In genomic region chr5:95532415-95532814, GRCh38 we compare ENCODE assay signal across 21 cellular contexts. TPM values are rescaled to one million over a fixed set of nuclear protein-coding genes. Genes with fewer than 3 reads are reported as not detected.
DNase-seq lines count a peak whose midpoint lies in the region; ATAC-seq, FAIRE-seq and TF ChIP-seq lines count a peak whose summit lies in the region.
"Had no signal": no experiment of that assay in that cellular context is flagged by ENCODE, and none has a peak within 500 bp of the region (broad histone marks: within the 10 kb centered on the region; RNA-seq: fewer than 3 reads in every experiment).

No MANE protein-coding gene starts in this region.

- H3K79me2 ChIP-seq in GM23338 (replicated peaks; ENCODE audit: insufficient read depth), result no peaks in the 10 kb centered on the region
- no peaks in the 10 kb centered on the region for H3K79me2 ChIP-seq in GM12878 (ENCODE audit: control insufficient read depth, insufficient read depth, low read length)

- H3K4me3 Mint-ChIP-seq in GM23338, result peak overlapping the region; percentile 45
- H3K4me3 Mint-ChIP-seq in osteocyte (ENCODE audit: unreplicated experiment), result no peak overlapping the region
- H3K4me3 Mint-ChIP-seq: CD14-positive monocyte; CD4-positive, alpha-beta memory T cell; IgD-negative memory B cell had no signal

- TF ChIP-seq POLR2A in GM12878 (IDR thresholded peaks at IDR 0.05; ENCODE audit: low read depth, low read length), result no peak

- BruUV-seq in GM12878 (replicated peaks; lab: Mats Ljungman, UMichigan), result no TSS peak

- SMC1A ChIA-PET in GM12878 (lab: Charles Lee; ENCODE audit: uncharacterized antibody, unreplicated experiment), result interaction anchor here (0.6 to 1.5 kb wide), 5 partner anchors 9 to 359 kb away, joined by 3 read pairs; no protein-coding TSS in a partner anchor

- FAIRE-seq in GM12878 (lab: Jason Lieb, UNC), result peak; percentile 7
- FAIRE-seq: GM19239, HepG2 had no signal

- H3K4me1 ChIP-seq in GM23338 (ENCODE audit: insufficient read depth) (peaks cover 34% of the 10 kb centered on the region), HUES6 (ENCODE audit: control insufficient read depth, insufficient read depth, low read length) (peaks cover 29% of the 10 kb centered on the region), GM12878 (ENCODE audit: control insufficient read depth, insufficient read depth, low read length) (peaks cover 4% of the 10 kb centered on the region; the same call in 1 of the 2 replicates), mesenchymal stem cell (ENCODE audit: control insufficient read depth, insufficient read depth, low read depth, low read length) (no peaks in the 10 kb centered on the region)
- H3K4me1 ChIP-seq: BLaER1 had no signal

- no peak overlapping the region for H2BK5ac ChIP-seq in mesenchymal stem cell (ENCODE audit: low read depth, low read length, poor library complexity, severe bottlenecking)

- H3K23ac ChIP-seq in mesenchymal stem cell (ENCODE audit: low read length in 2 of 2), result no peak overlapping the region

- H4K91ac ChIP-seq in mesenchymal stem cell (ENCODE audit: low read length), result no peak overlapping the region

- no peak for TF ChIP-seq EP300 in GM12878 (IDR thresholded peaks at IDR 0.05; ENCODE audit: borderline replicate concordance in 1 of 2, control insufficient read depth in 1 of 2, low read depth in 2 of 2, low read length in 2 of 2)

- H2AFZ ChIP-seq in GM23338 (no peak overlapping the region), GM12878 (ENCODE audit: control insufficient read depth, low read depth, low read length) (no peak overlapping the region), mesenchymal stem cell (ENCODE audit: low read depth, low read length) (no peak overlapping the region)

- H3K9me3 Mint-ChIP-seq in GM23338 (no peaks in the 10 kb centered on the region), osteocyte (ENCODE audit: unreplicated experiment) (no peaks in the 10 kb centered on the region)
- H3K9me3 Mint-ChIP-seq: CD14-positive monocyte; CD4-positive, alpha-beta memory T cell; IgD-negative memory B cell had no signal

- POLR2A ChIA-PET in GM12878 (lab: Charles Lee), result interaction anchor here (0.7 to 1.5 kb wide), 2 partner anchors 8 to 9 kb away, joined by 4 read pairs; no protein-coding TSS in a partner anchor

- intact Hi-C loops in GM12878 (cut with micrococcal nuclease; ENCODE audit: unreplicated experiment), result no loop called here

- H3F3A ChIP-seq in GM23338 (replicated peaks; ENCODE audit: low read depth), result no peaks in the 10 kb centered on the region

- no peak overlapping the region for H4K8ac ChIP-seq in mesenchymal stem cell (ENCODE audit: low read length)

- no peaks in the 10 kb centered on the region for H4K20me1 ChIP-seq in GM23338 (replicated peaks; ENCODE audit: insufficient read depth)
- no peaks in the 10 kb centered on the region for H4K20me1 ChIP-seq in GM12878 (ENCODE audit: control insufficient read depth, insufficient read depth)

- DNase-seq in GM23338 (ENCODE audit: low spot score), result no peak
- no peak for DNase-seq in GM12878 (ENCODE audit: low read depth, low spot score)
- DNase-seq in mesenchymal stem cell, result no peak
- no peak for DNase-seq in effector CD4-positive, alpha-beta T cell
- DNase-seq in osteocyte (ENCODE audit: extremely low spot score, unreplicated experiment), result no peak
- no peak for DNase-seq in SW 1271 (lab: John Stamatoyannopoulos, UW)
- DNase-seq in NCI-H526 (lab: John Stamatoyannopoulos, UW), result no peak
- DNase-seq: 8988T; CD4-positive, alpha-beta memory T cell; DMS153; DMS79; GDM1; GOT3; H7; KBM-7 had no signal

- H3K36me3 Mint-ChIP-seq in GM23338 (ENCODE audit: low read depth) (peaks cover 35% of the 10 kb centered on the region), osteocyte (ENCODE audit: unreplicated experiment) (peaks cover 58% of the 10 kb centered on the region)

- CTCF ChIA-PET in GM12878 (lab: Yijun Ruan, JAX), result interaction anchor here (1.7 kb wide), 1 partner anchor 9 kb away, joined by 5 read pairs; no protein-coding TSS in a partner anchor

- 94% methylated on average over 2 of the region's 2 CpGs for WGBS in GM12878 (ENCODE audit: insufficient coverage, insufficient replicate concordance, low lambda C conversion rate, missing lambda C conversion rate)
- 90% methylated on average over 2 of the region's 2 CpGs for WGBS in mesenchymal stem cell

- TF ChIP-seq CTCF in GM23338 (conservative IDR thresholded peaks at IDR 0.05; ENCODE audit: low read depth in 2 of 2) (no peak), GM12878 (IDR thresholded peaks at IDR 0.05 in 2 of 3, conservative IDR thresholded peaks at IDR 0.05 in 1 of 3; ENCODE audit: control insufficient read depth in 2 of 3, extremely low read depth in 1 of 3, insufficient read depth in 1 of 3, low read depth in 3 of 3, low read length in 3 of 3) (no peak), osteocyte (IDR thresholded peaks at IDR 0.05) (no peak)

- H3K27ac Mint-ChIP-seq in GM23338 (peak overlapping the region; percentile 91), osteocyte (ENCODE audit: unreplicated experiment) (no peak overlapping the region)
- H3K27ac Mint-ChIP-seq: CD14-positive monocyte, IgD-negative memory B cell had no signal

- H3K9ac ChIP-seq in HUES6 (ENCODE audit: low read length), result no peak overlapping the region
- H3K9ac ChIP-seq in GM12878 (ENCODE audit: control insufficient read depth, insufficient read depth, low read length), result no peak overlapping the region
- peak overlapping the region; percentile 61 for H3K9ac ChIP-seq in mesenchymal stem cell (ENCODE audit: low read length)
- H3K9ac ChIP-seq: BLaER1 had no signal

- peaks cover 36% of the 10 kb centered on the region for H3K4me1 Mint-ChIP-seq in GM23338
- peaks cover 17% of the 10 kb centered on the region for H3K4me1 Mint-ChIP-seq in osteocyte (ENCODE audit: unreplicated experiment)
- H3K4me1 Mint-ChIP-seq: CD14-positive monocyte had no signal

- H3K4me2 ChIP-seq in GM23338, result peak overlapping the region; percentile 69
- no peak overlapping the region for H3K4me2 ChIP-seq in GM12878 (ENCODE audit: control insufficient read depth, insufficient read depth)
- H3K4me2 ChIP-seq in mesenchymal stem cell (ENCODE audit: low read length, poor library complexity, severe bottlenecking), result no peak overlapping the region
- H3K4me2 ChIP-seq: BLaER1 had no signal

- peaks cover 16% of the 10 kb centered on the region for H3K79me1 ChIP-seq in mesenchymal stem cell (replicated peaks; ENCODE audit: low read length, poor library complexity, severe bottlenecking)

- H2BK120ac ChIP-seq in mesenchymal stem cell (ENCODE audit: low read depth, low read length), result no peak overlapping the region

- no peaks in the 10 kb centered on the region for H3K9me3 ChIP-seq in HUES6 (ENCODE audit: control insufficient read depth, insufficient read depth, low read depth, low read length)
- no peaks in the 10 kb centered on the region for H3K9me3 ChIP-seq in GM12878 (replicated peaks; ENCODE audit: control insufficient read depth, insufficient read depth, low read length)
- H3K9me3 ChIP-seq in mesenchymal stem cell (ENCODE audit: control insufficient read depth, low read length), result no peaks in the 10 kb centered on the region
- H3K9me3 ChIP-seq: BLaER1 had no signal

- H3K4ac ChIP-seq in mesenchymal stem cell (ENCODE audit: low read depth in 1 of 2, low read length in 2 of 2), result no peak overlapping the region

- H3K9me2 ChIP-seq in GM23338 (ENCODE audit: insufficient read depth), result no peaks in the 10 kb centered on the region

- TF ChIP-seq RAD21 in GM12878 (IDR thresholded peaks at IDR 0.05; ENCODE audit: insufficient read depth, low read depth, low read length), result no peak

- no peak overlapping the region for H2AK5ac ChIP-seq in mesenchymal stem cell (ENCODE audit: low read length, severe bottlenecking)

- RAD21 ChIA-PET in GM12878 (lab: Charles Lee; ENCODE audit: unreplicated experiment), result interaction anchor here (1.1 kb wide), 1 partner anchor 563 kb away, joined by 3 read pairs; no protein-coding TSS in a partner anchor

- no peak for ATAC-seq in GM23338
- ATAC-seq in GM12878, result no peak
- ATAC-seq: HepG2 had no signal

- no peak overlapping the region for H3K18ac ChIP-seq in mesenchymal stem cell (ENCODE audit: low read depth in 1 of 2, low read length in 2 of 2)

- no peak overlapping the region for H2BK12ac ChIP-seq in mesenchymal stem cell (ENCODE audit: low read length in 2 of 2)

- H3K27me3 ChIP-seq in GM23338 (ENCODE audit: insufficient read depth) (no peaks in the 10 kb centered on the region), HUES6 (ENCODE audit: control insufficient read depth, insufficient read depth, low read length) (no peaks in the 10 kb centered on the region), GM12878 (replicated peaks in 1 of 2; ENCODE audit: control insufficient read depth in 2 of 2, insufficient read depth in 2 of 2, low read length in 1 of 2) (no peaks in the 10 kb centered on the region), mesenchymal stem cell (ENCODE audit: control insufficient read depth in 1 of 2, insufficient read depth in 1 of 2, low read length in 2 of 2) (no peaks in the 10 kb centered on the region)
- H3K27me3 ChIP-seq: BLaER1 had no signal

- H3K27me3 Mint-ChIP-seq in GM23338 (ENCODE audit: insufficient read depth, low read depth, poor library complexity) (peaks cover 2% of the 10 kb centered on the region), osteocyte (ENCODE audit: unreplicated experiment) (no peaks in the 10 kb centered on the region)
- H3K27me3 Mint-ChIP-seq: CD4-positive, alpha-beta memory T cell; IgD-negative memory B cell had no signal

- no peak overlapping the region for H3K14ac ChIP-seq in mesenchymal stem cell (ENCODE audit: low read length in 2 of 2)

- H2BK15ac ChIP-seq in mesenchymal stem cell (ENCODE audit: low read depth, poor library complexity, severe bottlenecking), result no peak overlapping the region

- H3K27ac ChIP-seq in GM23338 (ENCODE audit: low read depth) (peak overlapping the region; percentile 51), HUES6 (ENCODE audit: low read depth, low read length) (peak overlapping the region; percentile 34), GM12878 (ENCODE audit: control insufficient read depth, insufficient read depth) (no peak overlapping the region), mesenchymal stem cell (ENCODE audit: low read length, poor library complexity, severe bottlenecking) (no peak overlapping the region)
- H3K27ac ChIP-seq: BLaER1 had no signal

- H3K36me3 ChIP-seq in GM23338 (ENCODE audit: insufficient read depth) (no peaks in the 10 kb centered on the region; the same call in 1 of the 2 replicates), HUES6 (ENCODE audit: control insufficient read depth, insufficient read depth, low read length) (peaks cover 47% of the 10 kb centered on the region), GM12878 (ENCODE audit: control insufficient read depth in 2 of 2, insufficient read depth in 2 of 2, low read length in 1 of 2) (peaks cover 3 to 8% of the 10 kb centered on the region in 2 experiments; a peak in 2 of 4 replicates), mesenchymal stem cell (ENCODE audit: control insufficient read depth in 1 of 2, insufficient read depth in 2 of 2, low read depth in 1 of 2, low read length in 2 of 2) (peaks cover 0 to 53% of the 10 kb centered on the region in 2 experiments)

- H3K4me3 ChIP-seq in GM23338, result peak overlapping the region; percentile 41
- H3K4me3 ChIP-seq in HUES6 (ENCODE audit: low read depth, low read length), result peak overlapping the region; percentile 14; the same call in 1 of the 2 replicates
- H3K4me3 ChIP-seq in GM12878, result no peak overlapping the region
- H3K4me3 ChIP-seq in mesenchymal stem cell (ENCODE audit: insufficient read depth in 1 of 2, low read depth in 1 of 2, low read length in 2 of 2), result no peak overlapping the region
- H3K4me3 ChIP-seq: BLaER1 had no signal

- in situ Hi-C loops in GM12878 (cut with MboI), result no loop called here

RNA-seq across cellular contexts. Expression of gene SKIC3, which starts 22.4 kb away (rescaled TPM):
- 65.3 and 75.1 TPM in 2 replicates for total RNA-seq in GM23338 (2014; rRNA removed; shearing (Covaris generic))
- 111 and 119 TPM in 2 replicates for polyA plus RNA-seq in GM23338 (2016; fragmentation: Nextera tagmentation; extraction: Ambion mirVana)
- total RNA-seq in GM12878 (2013; cell fraction: nucleolus; rRNA removed), result 454 TPM in 2 replicates
- 57.3 and 74.7 TPM in 2 replicates for total RNA-seq in GM12878 (2014; rRNA removed)
- 69.9 and 75.9 TPM in 2 replicates for total RNA-seq in GM12878 (2014; rRNA removed; fragmentation: Illumina TruSeq; extraction: Trizol)
- total RNA-seq in GM12878 (2021), result 57.0 and 65.3 TPM in 2 replicates
- polyA plus RNA-seq in GM12878 (2011; ENCODE audit: low read depth), result 20.6 TPM
- polyA plus RNA-seq in GM12878 (2011; rRNA removed), result 73.7 and 124 TPM in 2 replicates
- 18.9 and 19.8 TPM in 2 replicates for polyA plus RNA-seq in GM12878 (2011; cell fraction: cytosol; rRNA removed)
- polyA plus RNA-seq in GM12878 (2011; cell fraction: nucleus; rRNA removed), result 113 and 162 TPM in 2 replicates
- 26.7 and 35.8 TPM in 2 replicates for polyA plus RNA-seq in GM12878 (2012)
- polyA plus RNA-seq in GM12878 (2014; fragmentation: Illumina TruSeq; extraction: Trizol), result 49.2 and 58.4 TPM in 2 replicates
- polyA plus RNA-seq in GM12878 (2014; fragmentation: Nextera tagmentation; extraction: Ambion mirVana), result 10 to 100 TPM; 23.6 to 42.1 TPM
- polyA plus RNA-seq in GM12878 (2014; rRNA removed), result 32.7 and 36.6 TPM in 2 replicates
- polyA plus RNA-seq in GM12878 (2016; fragmentation: Nextera tagmentation; extraction: Ambion mirVana), result 10 to 100 TPM; 54.0 to 61.3 TPM
- polyA minus RNA-seq in GM12878 (2011; rRNA and poly(A)+ RNA removed), result 76.0 and 124 TPM in 2 replicates
- polyA minus RNA-seq in GM12878 (2011; cell fraction: cytosol; rRNA and poly(A)+ RNA removed), result 23.3 and 31.5 TPM in 2 replicates
- 78.8 and 92.6 TPM in 2 replicates for polyA minus RNA-seq in GM12878 (2011; cell fraction: nucleus; rRNA and poly(A)+ RNA removed)
- 65.6 TPM for polyA plus RNA-seq in mesenchymal stem cell (2013, experiment 1 of 2)
- 61.1 TPM for polyA plus RNA-seq in mesenchymal stem cell (2013, experiment 2 of 2)
- total RNA-seq in osteocyte, result 102 and 115 TPM in 2 replicates

RNA-seq across cellular contexts. Expression of gene ARSK, which starts 22.5 kb away (rescaled TPM):
- total RNA-seq in GM23338 (2014; rRNA removed; shearing (Covaris generic)), result 23.2 and 25.1 TPM in 2 replicates
- polyA plus RNA-seq in GM23338 (2016; fragmentation: Nextera tagmentation; extraction: Ambion mirVana) (40.8 and 43.7 TPM in 2 replicates), GM12878 (2011; rRNA removed) (5.9 and 8.2 TPM in 2 replicates), GM12878 (2014; fragmentation: Illumina TruSeq; extraction: Trizol) (4.7 and 5.1 TPM in 2 replicates), GM12878 (2014; fragmentation: Nextera tagmentation; extraction: Ambion mirVana) (1 to 10 TPM; 1.6 to 3.5 TPM), GM12878 (2014; rRNA removed) (6.9 and 7.1 TPM in 2 replicates), GM12878 (2016; fragmentation: Nextera tagmentation; extraction: Ambion mirVana) (1 to 10 TPM; 8.8 to 9.5 TPM)
- 12.6 and 12.7 TPM in 2 replicates for total RNA-seq in GM12878 (2013; cell fraction: nucleolus; rRNA removed)
- total RNA-seq in GM12878 (2014; rRNA removed) (6.4 and 6.6 TPM in 2 replicates), GM12878 (2014; rRNA removed; fragmentation: Illumina TruSeq; extraction: Trizol) (5.7 and 5.9 TPM in 2 replicates), GM12878 (2021) (4.0 and 4.6 TPM in 2 replicates), osteocyte (9.4 and 10.7 TPM in 2 replicates)
- 2.9 TPM for polyA plus RNA-seq in GM12878 (2011; ENCODE audit: low read depth)
- 3.0 and 3.3 TPM in 2 replicates for polyA plus RNA-seq in GM12878 (2011; cell fraction: cytosol; rRNA removed)
- polyA plus RNA-seq in GM12878 (2011; cell fraction: nucleus; rRNA removed), result 2.0 and 2.5 TPM in 2 replicates
- 3.5 and 3.8 TPM in 2 replicates for polyA plus RNA-seq in GM12878 (2012)
- 3.4 and 4.4 TPM in 2 replicates for polyA minus RNA-seq in GM12878 (2011; rRNA and poly(A)+ RNA removed)
- 1.2 and 1.7 TPM in 2 replicates for polyA minus RNA-seq in GM12878 (2011; cell fraction: cytosol; rRNA and poly(A)+ RNA removed)
- 2.7 and 5.6 TPM in 2 replicates for polyA minus RNA-seq in GM12878 (2011; cell fraction: nucleus; rRNA and poly(A)+ RNA removed)
- 18.2 TPM for polyA plus RNA-seq in mesenchymal stem cell (2013, experiment 1 of 2)
- 18.2 TPM for polyA plus RNA-seq in mesenchymal stem cell (2013, experiment 2 of 2)

Comparison
In these comparisons a context has a peak if more than half of its experiments do, and no peak if none do; other contexts are left out.
1. H3K27ac ChIP-seq: peak in GM23338 (single experiment) and HUES6 (single experiment); none in GM12878 (single experiment) and mesenchymal stem cell (single experiment).
2. H3K4me3 ChIP-seq: peak in GM23338 (single experiment) and HUES6 (single experiment); none in GM12878 (single experiment) and mesenchymal stem cell (0 of 2).